ENCODE assay signal across 24 cellular contexts in genomic region chrX:98141466-98141865, GRCh38.
"Had no signal": no experiment of that assay in that cellular context is flagged by ENCODE, and none has a peak within 500 bp of the region (broad histone marks: within the 10 kb centered on the region; RNA-seq: fewer than 3 reads in every experiment).

No MANE protein-coding gene starts in this region.

- H3K9ac ChIP-seq: parathyroid adenoma had no signal

- H3K79me2 ChIP-seq: parathyroid adenoma had no signal

- H3K4me1 Mint-ChIP-seq: natural killer cell; stimulated activated memory B cell treated with anti-CD40 and anti-IgM and Interleukin-4, amounts not matched to agents 10 μg/mL and 1 μg/mL and 100 μg/mL, for 72 hours had no signal

- H3K27ac Mint-ChIP-seq: natural killer cell; stimulated activated memory B cell treated with anti-CD40 and anti-IgM and Interleukin-4, amounts not matched to agents 10 μg/mL and 1 μg/mL and 100 μg/mL, for 72 hours; stimulated activated naive CD8-positive, alpha-beta T cell treated with anti-CD3 and anti-CD28 coated beads, Interleukin-15, Interleukin-2, amounts not matched to agents 100 ng/mL and 50 ng/mL, for 24 hours had no signal

- H2AFZ ChIP-seq: parathyroid adenoma had no signal

- H3K4me1 ChIP-seq: colonic mucosa, heart left ventricle, parathyroid adenoma, prostate gland, right lobe of liver, testis, tibial nerve had no signal

- H3K36me3 Mint-ChIP-seq: natural killer cell; stimulated activated memory B cell treated with anti-CD40 and anti-IgM and Interleukin-4, amounts not matched to agents 10 μg/mL and 1 μg/mL and 100 μg/mL, for 72 hours had no signal

- H3K36me3 ChIP-seq: colonic mucosa, heart left ventricle, prostate gland, right lobe of liver, tibial nerve had no signal

- ATAC-seq: heart left ventricle; left lobe of liver; mucosa of descending colon; natural killer cell; right lobe of liver; stimulated activated memory B cell treated with anti-CD40 and anti-IgM and Interleukin-4, amounts not matched to agents 10 μg/mL and 1 μg/mL and 100 μg/mL, for 72 hours had no signal

- H3K27me3 Mint-ChIP-seq: stimulated activated memory B cell treated with anti-CD40 and anti-IgM and Interleukin-4, amounts not matched to agents 10 μg/mL and 1 μg/mL and 100 μg/mL, for 72 hours; stimulated activated naive CD8-positive, alpha-beta T cell treated with anti-CD3 and anti-CD28 coated beads, Interleukin-15, Interleukin-2, amounts not matched to agents 100 ng/mL and 50 ng/mL, for 24 hours had no signal

- H3K27me3 ChIP-seq: colonic mucosa, heart left ventricle, right lobe of liver, testis, tibial nerve had no signal

- DNase-seq: caudate nucleus; colonic mucosa; dermis blood vessel endothelial cell; erythroblast; foreskin melanocyte; heart left ventricle; hippocampal formation; kidney glomerular epithelial cell; mammary epithelial cell; mucosa of descending colon; natural killer cell; retina; right lobe of liver; stimulated activated CD4-positive, alpha-beta T cell treated with anti-CD3 and anti-CD28 coated beads, Interleukin-15, amount 100 ng/mL, for 24 hours; stimulated activated CD4-positive, alpha-beta T cell treated with anti-CD3 and anti-CD28 coated beads, Interleukin-1b, Interleukin-23, amount 100 ng/mL, for 48 hours; stimulated activated CD4-positive, alpha-beta T cell treated with anti-CD3 and anti-CD28 coated beads, Interleukin-4, amount 100 ng/mL, for 24 hours; testis had no signal

- H3K27ac ChIP-seq: colonic mucosa, heart left ventricle, parathyroid adenoma, prostate gland, right lobe of liver, testis, tibial nerve had no signal

- H3K4me3 ChIP-seq: colonic mucosa, heart left ventricle, mucosa of descending colon, prostate gland, right lobe of liver, testis, tibial nerve had no signal

- H3K9me3 ChIP-seq: colonic mucosa, heart left ventricle, mucosa of descending colon, prostate gland, right lobe of liver, testis, tibial nerve had no signal

- H3K4me3 Mint-ChIP-seq: natural killer cell; neural crest cell; stimulated activated memory B cell treated with anti-CD40 and anti-IgM and Interleukin-4, amounts not matched to agents 10 μg/mL and 1 μg/mL and 100 μg/mL, for 72 hours; stimulated activated naive CD8-positive, alpha-beta T cell treated with anti-CD3 and anti-CD28 coated beads, Interleukin-15, Interleukin-2, amounts not matched to agents 100 ng/mL and 50 ng/mL, for 24 hours had no signal
